ENCODE assay signal across 10 cellular contexts in genomic region chr17:14197582-14197981, GRCh38. TPM values are rescaled to one million over a fixed set of nuclear protein-coding genes. Genes with fewer than 3 reads are reported as not detected.
A peak's percentile ranks its signal among the peaks of the same experiment; 100 is the strongest.
DNase-seq lines count a peak whose midpoint lies in the region; ATAC-seq and TF ChIP-seq lines count a peak whose summit lies in the region.
"Had no signal": no experiment of that assay in that cellular context is flagged by ENCODE, and none has a peak within 500 bp of the region (broad histone marks: within the 10 kb centered on the region; RNA-seq: fewer than 3 reads in every experiment).

No MANE protein-coding gene starts in this region.

- H3K4me3 ChIP-seq in lung = no peak overlapping the region

- WGBS in lung, 2 donors = 44 to 67% methylated on average over 4 of the region's 4 CpGs

- no peaks in the 10 kb centered on the region for H3K27me3 ChIP-seq in lung (ENCODE audit: control insufficient read depth, insufficient read depth)

- DNase-seq in activated CD4-positive, CD25-positive, alpha-beta regulatory T cell treated with anti-CD3 and anti-CD28 coated beads, Interleukin-2, amount 50 U/mL, for 72 hours = peak; percentile 58
- DNase-seq in activated T-helper 1 cell treated with Interleukin-2 at 50 U/mL for 16 hours (ENCODE audit: low read depth) = peak; percentile 35
- no peak for DNase-seq in lung (ENCODE audit: low spot score)
- DNase-seq in stimulated activated naive CD8-positive, alpha-beta T cell treated with anti-CD3 and anti-CD28 coated beads, Interleukin-15, Interleukin-2, amounts not matched to agents 100 U/mL and 50 U/mL, for 24 hours = peak; percentile 73
- DNase-seq in NCI-H2227 (lab: John Stamatoyannopoulos, UW; ENCODE audit: unreplicated experiment) = no peak
- DNase-seq in effector CD8-positive, alpha-beta T cell (lab: John Stamatoyannopoulos, UW) = no peak
- DNase-seq: NCI-H1092 had no signal

- ATAC-seq in lung (ENCODE audit: insufficient read depth, low FRiP score) = no peak
- ATAC-seq in stimulated activated naive CD8-positive, alpha-beta T cell treated with anti-CD3 and anti-CD28 coated beads, Interleukin-15, Interleukin-2, amounts not matched to agents 100 U/mL and 50 U/mL, for 24 hours = peak; percentile 72
- ATAC-seq in HG03095 (IDR thresholded peaks at IDR 0.05; ENCODE audit: unreplicated experiment) = no peak

- peaks cover 7 to 11% of the 10 kb centered on the region in 2 donors for H3K4me1 ChIP-seq in lung (ENCODE audit: control insufficient read depth in 2 of 2, insufficient read depth in 2 of 2, low read length in 2 of 2)

- H3K27ac ChIP-seq in lung (ENCODE audit: low read depth in 1 of 2, low read length in 1 of 2) = peak overlapping the region; percentile 4 to 32

- no peaks in the 10 kb centered on the region for H3K36me3 ChIP-seq in lung (ENCODE audit: control insufficient read depth in 2 of 2, insufficient read depth in 2 of 2, low read length in 2 of 2)

- H3K9me3 ChIP-seq in lung (ENCODE audit: control insufficient read depth in 2 of 2, insufficient read depth in 1 of 2, low read length in 1 of 2) = no peaks in the 10 kb centered on the region

- no peak for TF ChIP-seq CTCF in lung (IDR thresholded peaks at IDR 0.05; ENCODE audit: control extremely low read depth, extremely low read depth)

RNA-seq across cellular contexts. Expression of gene CDRT15, which starts 39.1 kb away (rescaled TPM):
- not detected for total RNA-seq in lung
- polyA plus RNA-seq in lung = not detected
- total RNA-seq: omental fat pad had no signal
- polyA plus RNA-seq: keratinocyte had no signal

Comparison
In these comparisons a context has a peak if more than half of its experiments do, and no peak if none do; other contexts are left out.
1. DNase-seq: peak in activated CD4-positive, CD25-positive, alpha-beta regulatory T cell treated with anti-CD3 and anti-CD28 coated beads, Interleukin-2, amount 50 U/mL, for 72 hours (single experiment), activated T-helper 1 cell treated with Interleukin-2 at 50 U/mL for 16 hours (single experiment) and stimulated activated naive CD8-positive, alpha-beta T cell treated with anti-CD3 and anti-CD28 coated beads, Interleukin-15, Interleukin-2, amounts not matched to agents 100 U/mL and 50 U/mL, for 24 hours (single experiment); none in lung (single experiment), NCI-H2227 (single experiment) and effector CD8-positive, alpha-beta T cell (single experiment).